11 cellular contexts compared by ENCODE assay signal in the genomic region with DNA sequence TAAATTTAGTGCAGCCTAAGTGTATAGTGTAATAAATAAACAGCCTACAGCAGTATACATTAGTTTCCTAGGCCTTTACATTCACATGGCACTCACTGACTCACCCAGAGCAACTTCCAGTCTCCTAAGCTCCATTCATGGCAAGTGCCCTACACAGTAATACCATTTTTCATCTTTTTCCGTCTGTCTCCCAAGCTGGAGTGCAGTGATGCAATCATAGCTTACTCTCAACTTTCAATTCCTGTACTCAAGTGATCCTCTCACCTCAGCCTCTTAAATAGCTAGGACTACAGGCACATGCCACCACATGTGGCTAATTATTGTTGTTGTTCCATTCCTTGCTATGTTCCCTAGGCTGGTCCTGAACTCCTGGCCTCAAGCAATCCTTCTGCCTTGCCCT. TPM values are rescaled to one million over a fixed set of nuclear protein-coding genes. Genes with fewer than 3 reads are reported as not detected.
DNase-seq lines count a peak whose midpoint lies in the region; ATAC-seq and TF ChIP-seq lines count a peak whose summit lies in the region.
"Had no signal": no experiment of that assay in that cellular context is flagged by ENCODE, and none has a peak within 500 bp of the region (broad histone marks: within the 10 kb centered on the region; RNA-seq: fewer than 3 reads in every experiment).

No MANE protein-coding gene starts in this region.

- TF ChIP-seq CTCF in NB4 (IDR thresholded peaks at IDR 0.05; ENCODE audit: low read depth, low read length) (no peak), epithelial cell of esophagus (IDR thresholded peaks at IDR 0.05; ENCODE audit: insufficient read depth, low read depth, low read length, missing control alignments) (no peak)

- H3K4me3 ChIP-seq in NB4 (ENCODE audit: low read depth, low read length) (no peak overlapping the region), epithelial cell of esophagus (ENCODE audit: low read length) (no peak overlapping the region)

- peak; percentile 18 for DNase-seq in NB4 (ENCODE audit: low read depth)
- DNase-seq in epithelial cell of esophagus (ENCODE audit: low read depth): peak; percentile 66
- DNase-seq in renal cortical epithelial cell (ENCODE audit: low read depth): peak; percentile 17
- DNase-seq in activated T-cell treated with anti-CD3 and anti-CD28 coated beads for 4 hours: no peak
- DNase-seq in stimulated activated naive CD4-positive, alpha-beta T cell treated with Interleukin-2 at 50 U/mL for 16 hours (lab: John Stamatoyannopoulos, UW): no peak
- DNase-seq in activated CD4-positive, alpha-beta T cell treated with anti-CD3 and anti-CD28 coated beads for 48 hours: no peak
- DNase-seq: activated effector memory CD4-positive, alpha-beta T cell treated with anti-CD3 and anti-CD28 coated beads, Interleukin-2, amount 50 U/mL, for 16 hours; DMS153; NCI-H774; posterior cingulate gyrus had no signal

- no peak for TF ChIP-seq POLR2A in NB4 (IDR thresholded peaks at IDR 0.05; ENCODE audit: extremely low read depth, insufficient read length)

- peak; percentile 66 for ATAC-seq in GM21447 (IDR thresholded peaks at IDR 0.05; ENCODE audit: unreplicated experiment)

RNA-seq across cellular contexts. Expression of gene FCHSD2, which starts 54.4 kb away (rescaled TPM):
- total RNA-seq in renal cortical epithelial cell: 11.5 and 21.5 TPM in 2 replicates

Comparison
In these comparisons a context has a peak if more than half of its experiments do, and no peak if none do; other contexts are left out.
1. DNase-seq: peak in NB4 (single experiment), epithelial cell of esophagus (single experiment) and renal cortical epithelial cell (single experiment); none in activated T-cell treated with anti-CD3 and anti-CD28 coated beads for 4 hours (single experiment), stimulated activated naive CD4-positive, alpha-beta T cell treated with Interleukin-2 at 50 U/mL for 16 hours (single experiment) and activated CD4-positive, alpha-beta T cell treated with anti-CD3 and anti-CD28 coated beads for 48 hours (single experiment).